8 cellular contexts compared by ENCODE assay signal in genomic region chr4:43132010-43132582, GRCh38.
A peak's percentile ranks its signal among the peaks of the same experiment; 100 is the strongest.
DNase-seq lines count a peak whose midpoint lies in the region; ATAC-seq and TF ChIP-seq lines count a peak whose summit lies in the region.

No MANE protein-coding gene starts in this region.

- H3K36me3 Mint-ChIP-seq in Caco-2 (ENCODE audit: insufficient read depth, unreplicated experiment): no peaks in the 10 kb centered on the region
- no peaks in the 10 kb centered on the region for H3K36me3 Mint-ChIP-seq in activated T-cell treated with anti-CD3 and anti-CD28 coated beads, Interleukin-2, amount 50 U/mL, for 72 hours (ENCODE audit: insufficient read depth in 2 of 2)

- no peaks in the 10 kb centered on the region for H3K9me3 Mint-ChIP-seq in Caco-2 (ENCODE audit: unreplicated experiment)
- H3K9me3 Mint-ChIP-seq in activated T-cell treated with anti-CD3 and anti-CD28 coated beads, Interleukin-2, amount 50 U/mL, for 72 hours: no peaks in the 10 kb centered on the region

- intact Hi-C loops in Caco-2 (cut with micrococcal nuclease; ENCODE audit: unreplicated experiment) (loop anchor here (1.0 to 10.0 kb wide), 6 partner anchors 137 to 1497 kb away; no protein-coding TSS in a partner anchor), heart right ventricle (cut with DNase I) (loop anchor here in 7 of 10 donors (5.0 to 10.0 kb wide), 4 partner anchors 1493 to 1503 kb away; no protein-coding TSS in a partner anchor)

- peak; percentile 73 to 78 for TF ChIP-seq CTCF in Caco-2 (IDR thresholded peaks at IDR 0.05; ENCODE audit: insufficient read depth in 1 of 2, low read depth in 1 of 2, low read length in 1 of 2, severe bottlenecking in 1 of 2, unreplicated experiment in 1 of 2)
- TF ChIP-seq CTCF in heart right ventricle (IDR thresholded peaks at IDR 0.05): peak in 7 of 9 donors; percentile 48 to 76 (median 61)
- TF ChIP-seq CTCF in retinal pigment epithelial cell (conservative IDR thresholded peaks at IDR 0.05; ENCODE audit: low read depth, low read length): peak; percentile 90

- no peak overlapping the region for H3K27ac ChIP-seq in heart right ventricle

- no peaks in the 10 kb centered on the region for H3K4me1 Mint-ChIP-seq in Caco-2 (ENCODE audit: low read depth, unreplicated experiment)
- no peaks in the 10 kb centered on the region for H3K4me1 Mint-ChIP-seq in activated T-cell treated with anti-CD3 and anti-CD28 coated beads, Interleukin-2, amount 50 U/mL, for 72 hours (ENCODE audit: low read depth)

- H3K9me3 ChIP-seq in Caco-2 (no peaks in the 10 kb centered on the region), heart right ventricle (no peaks in the 10 kb centered on the region)

- no peaks in the 10 kb centered on the region for H3K27me3 Mint-ChIP-seq in Caco-2 (ENCODE audit: insufficient read depth, unreplicated experiment)
- H3K27me3 Mint-ChIP-seq in activated T-cell treated with anti-CD3 and anti-CD28 coated beads, Interleukin-2, amount 50 U/mL, for 72 hours (ENCODE audit: low read depth): no peaks in the 10 kb centered on the region

- H3K36me3 ChIP-seq in Caco-2 (ENCODE audit: control insufficient read depth, insufficient read depth, low read length) (no peaks in the 10 kb centered on the region), heart right ventricle (no peaks in the 10 kb centered on the region)

- ATAC-seq in GM18870 (IDR thresholded peaks at IDR 0.05; ENCODE audit: unreplicated experiment) (peak; percentile 91), HG03196 (IDR thresholded peaks at IDR 0.05; ENCODE audit: unreplicated experiment) (peak; percentile 85), heart right ventricle (no peak)
- ATAC-seq in activated T-cell treated with anti-CD3 and anti-CD28 coated beads, Interleukin-2, amount 50 U/mL, for 72 hours (replicated peaks in 1 of 2): no peak

- DNase-seq in Caco-2: peak; percentile 51 to 68
- DNase-seq in NCI-H510A treated with DMSO at 0.1 percent for 48 hours (lab: John Stamatoyannopoulos, UW): peak; percentile 58
- DNase-seq in activated T-cell treated with anti-CD3 and anti-CD28 coated beads, Interleukin-2, amount 50 U/mL, for 72 hours: peak; percentile 42 to 46
- DNase-seq in heart right ventricle: peak; percentile 16 to 24
- peak; percentile 27 for DNase-seq in retinal pigment epithelial cell (ENCODE audit: low read depth)
- DNase-seq in NCI-H2227 (lab: John Stamatoyannopoulos, UW; ENCODE audit: unreplicated experiment): no peak

- H3K4me3 ChIP-seq in Caco-2 (ENCODE audit: low read depth, low read length): no peak overlapping the region
- H3K4me3 ChIP-seq in heart right ventricle: no peak overlapping the region
- no peak overlapping the region for H3K4me3 ChIP-seq in retinal pigment epithelial cell (ENCODE audit: low read length)

- H3K27ac Mint-ChIP-seq in Caco-2 (ENCODE audit: unreplicated experiment): no peak overlapping the region
- H3K27ac Mint-ChIP-seq in activated T-cell treated with anti-CD3 and anti-CD28 coated beads, Interleukin-2, amount 50 U/mL, for 72 hours: no peak overlapping the region

- no TSS peak for BruUV-seq in Caco-2 (replicated peaks; lab: Mats Ljungman, UMichigan)

- H3K4me3 Mint-ChIP-seq in Caco-2 (ENCODE audit: unreplicated experiment): no peak overlapping the region
- H3K4me3 Mint-ChIP-seq in activated T-cell treated with anti-CD3 and anti-CD28 coated beads, Interleukin-2, amount 50 U/mL, for 72 hours: no peak overlapping the region

- H3K27me3 ChIP-seq in Caco-2 (replicated peaks; ENCODE audit: control insufficient read depth, insufficient read depth, low read length) (no peaks in the 10 kb centered on the region), heart right ventricle (no peaks in the 10 kb centered on the region)

- CTCF ChIA-PET in Caco-2 (lab: Charles Lee): interaction anchor here (0.8 to 1.2 kb wide), 2 partner anchors 83 to 1362 kb away, joined by 3 read pairs; no protein-coding TSS in a partner anchor

- 41 to 43% methylated on average over 11 of the region's 11 CpGs for WGBS in heart right ventricle, 2 donors

- POLR2A ChIA-PET in Caco-2 (lab: Charles Lee): no interaction called here

- H3K4me1 ChIP-seq in Caco-2 (no peaks in the 10 kb centered on the region), heart right ventricle (no peaks in the 10 kb centered on the region)

Comparison
In these comparisons a context has a peak if more than half of its experiments do, and no peak if none do; other contexts are left out.
1. ATAC-seq: peak in GM18870 (single experiment) and HG03196 (single experiment); none in activated T-cell treated with anti-CD3 and anti-CD28 coated beads, Interleukin-2, amount 50 U/mL, for 72 hours (0 of 2) and heart right ventricle (0 of 8).
2. Peak in every context shown above with its lines, with median percentiles within 50 percentile points of each other: CTCF ChIP-seq.